Comparison of ENCODE assay signal across 14 cellular contexts in genomic region chr3:171828852-171829770, GRCh38. TPM values are rescaled to one million over a fixed set of nuclear protein-coding genes. Genes with fewer than 3 reads are reported as not detected.
DNase-seq lines count a peak whose midpoint lies in the region; ATAC-seq and FAIRE-seq lines count a peak whose summit lies in the region.
"Had no signal": no experiment of that assay in that cellular context is flagged by ENCODE, and none has a peak within 500 bp of the region (broad histone marks: within the 10 kb centered on the region; RNA-seq: fewer than 3 reads in every experiment).

No MANE protein-coding gene starts in this region.

- no peak overlapping the region for H3K27ac Mint-ChIP-seq in T-helper 2 cell treated with Interferon-gamma antibody and Interleukin-4, amounts not matched to agents 5 μg/mL and 100 μg/mL, for 36 hours

- H3K9me3 ChIP-seq in right cardiac atrium (ENCODE audit: control insufficient read depth, low read length) = no peaks in the 10 kb centered on the region
- no peaks in the 10 kb centered on the region for H3K9me3 ChIP-seq in small intestine (ENCODE audit: control insufficient read depth, low read depth)

- ATAC-seq in right cardiac atrium (peak in 1 of 2 donors; percentile 39), GM21390 (IDR thresholded peaks at IDR 0.05; ENCODE audit: unreplicated experiment) (no peak)
- ATAC-seq: activated CD4-positive, CD25-positive, alpha-beta regulatory T cell treated with anti-CD3 and anti-CD28 coated beads, Interleukin-2, amount 50 U/mL, for 24 hours; stimulated activated naive CD8-positive, alpha-beta T cell treated with anti-CD3 and anti-CD28 coated beads, Interleukin-15, Interleukin-2, amounts not matched to agents 100 U/mL and 50 U/mL, for 24 hours had no signal

- no peak overlapping the region for H3K4me3 Mint-ChIP-seq in T-helper 2 cell treated with Interferon-gamma antibody and Interleukin-4, amounts not matched to agents 5 μg/mL and 100 μg/mL, for 36 hours

- no peaks in the 10 kb centered on the region for H3K36me3 ChIP-seq in small intestine (ENCODE audit: control insufficient read depth in 2 of 2, insufficient read depth in 2 of 2, low read length in 2 of 2)
- H3K36me3 ChIP-seq: cardiac muscle cell had no signal

- DNase-seq in MV-4-11 (lab: John Stamatoyannopoulos, UW) = peak; percentile 48
- DNase-seq in amniotic epithelial cell (ENCODE audit: low read depth) = peak; percentile 41
- DNase-seq in right cardiac atrium = no peak
- no peak for DNase-seq in substantia nigra (lab: John Stamatoyannopoulos, UW)
- no peak for DNase-seq in small intestine
- no peak for DNase-seq in T-helper 2 cell treated with Interferon-gamma antibody and Interleukin-4, amounts not matched to agents 5 μg/mL and 100 μg/mL, for 36 hours (ENCODE audit: low spot score)
- DNase-seq: activated T-cell treated with anti-CD3 and anti-CD28 coated beads, Interleukin-2, amount 50 U/mL, for 48 hours; NCI-H1436 treated with DMSO at 0.1 percent for 48 hours; stimulated activated CD4-positive, alpha-beta T cell treated with anti-CD3 and anti-CD28 coated beads, Interleukin-4, amount 100 ng/mL, for 1 hour had no signal

- H3K27ac ChIP-seq in right cardiac atrium (ENCODE audit: low read length) = peak overlapping the region; percentile 30
- H3K27ac ChIP-seq in substantia nigra (ENCODE audit: low read depth, low read length, poor library complexity, severe bottlenecking) = peak overlapping the region; percentile 72
- H3K27ac ChIP-seq in small intestine (ENCODE audit: low read depth in 1 of 2, low read length in 1 of 2) = no peak overlapping the region
- H3K27ac ChIP-seq: cardiac muscle cell, epithelial cell of prostate had no signal

- no peak for FAIRE-seq in small intestine (lab: Jason Lieb, UNC)

- intact Hi-C loops in right cardiac atrium (cut with DNase I) = no loop called here

- H3K27me3 ChIP-seq in right cardiac atrium (ENCODE audit: control insufficient read depth, insufficient read depth) (no peaks in the 10 kb centered on the region), small intestine (ENCODE audit: control insufficient read depth in 2 of 2, insufficient read depth in 2 of 2, low read length in 2 of 2) (no peaks in the 10 kb centered on the region)
- H3K27me3 ChIP-seq: cardiac muscle cell had no signal

- 50% methylated on average over 5 of the region's 5 CpGs for WGBS in right cardiac atrium
- 79 to 80% (median 80%) methylated on average over 5 of the region's 5 CpGs for WGBS in small intestine, 3 donors

- peaks cover 10% of the 10 kb centered on the region for H3K4me1 Mint-ChIP-seq in T-helper 2 cell treated with Interferon-gamma antibody and Interleukin-4, amounts not matched to agents 5 μg/mL and 100 μg/mL, for 36 hours (ENCODE audit: low read depth)

- H3K4me1 ChIP-seq in right cardiac atrium (ENCODE audit: control insufficient read depth, insufficient read depth, low read length) (peaks cover 3% of the 10 kb centered on the region), small intestine (ENCODE audit: control insufficient read depth in 2 of 2, insufficient read depth in 1 of 2, low read depth in 1 of 2, low read length in 1 of 2) (peaks cover 0 to 5% of the 10 kb centered on the region in 2 donors)

- H3K27me3 Mint-ChIP-seq in T-helper 2 cell treated with Interferon-gamma antibody and Interleukin-4, amounts not matched to agents 5 μg/mL and 100 μg/mL, for 36 hours (ENCODE audit: low read depth) = peaks cover 41% of the 10 kb centered on the region

- H3K36me3 Mint-ChIP-seq in T-helper 2 cell treated with Interferon-gamma antibody and Interleukin-4, amounts not matched to agents 5 μg/mL and 100 μg/mL, for 36 hours (ENCODE audit: low read depth) = no peaks in the 10 kb centered on the region

- no peaks in the 10 kb centered on the region for H3K9me3 Mint-ChIP-seq in T-helper 2 cell treated with Interferon-gamma antibody and Interleukin-4, amounts not matched to agents 5 μg/mL and 100 μg/mL, for 36 hours

- H3K4me3 ChIP-seq in right cardiac atrium (ENCODE audit: low read length) (no peak overlapping the region), small intestine (ENCODE audit: low read depth in 1 of 2, low read length in 2 of 2) (no peak overlapping the region)
- H3K4me3 ChIP-seq: cardiac muscle cell had no signal

RNA-seq across cellular contexts. Expression of gene TMEM212, which starts 14.0 kb away (rescaled TPM):
- not detected for total RNA-seq in right cardiac atrium
- polyA plus RNA-seq in right cardiac atrium (not detected), small intestine (not detected)
- total RNA-seq: cardiac muscle cell had no signal
- polyA plus RNA-seq: cardiac muscle cell had no signal

RNA-seq across cellular contexts. Expression of gene PLD1, which starts 18.8 kb away (rescaled TPM):
- 10 to 100 TPM; 49.0 to 79.5 (median 59.9) TPM for total RNA-seq in right cardiac atrium
- polyA plus RNA-seq in right cardiac atrium (17.0 TPM), small intestine (10 to 100 TPM; 35.9 to 99.1 (median 50.9) TPM)

Comparison
In these comparisons a context has a peak if more than half of its experiments do, and no peak if none do; other contexts are left out.
1. DNase-seq: peak in MV-4-11 (single experiment) and amniotic epithelial cell (single experiment); none in right cardiac atrium (0 of 3), substantia nigra (0 of 49), small intestine (single experiment) and T-helper 2 cell treated with Interferon-gamma antibody and Interleukin-4, amounts not matched to agents 5 μg/mL and 100 μg/mL, for 36 hours (single experiment).
2. H3K27ac ChIP-seq: peak in right cardiac atrium (single experiment) and substantia nigra (single experiment); none in small intestine (0 of 2).